21 cellular contexts compared by ENCODE assay signal in genomic region chr16:6206080-6206479, GRCh38.
DNase-seq lines count a peak whose midpoint lies in the region; ATAC-seq and TF ChIP-seq lines count a peak whose summit lies in the region.
"Had no signal": no experiment of that assay in that cellular context is flagged by ENCODE, and none has a peak within 500 bp of the region (broad histone marks: within the 10 kb centered on the region; RNA-seq: fewer than 3 reads in every experiment).

No MANE protein-coding gene starts in this region.

- H4K91ac ChIP-seq in H9 (ENCODE audit: insufficient read length, low read depth, low read length) = no peak overlapping the region

- H2BK15ac ChIP-seq in H9 (ENCODE audit: low read depth, low read length) = no peak overlapping the region

- H3K27me3 Mint-ChIP-seq in H9 (ENCODE audit: low read depth) = no peaks in the 10 kb centered on the region
- H3K27me3 Mint-ChIP-seq: IgD-negative memory B cell had no signal

- H3K27me3 ChIP-seq in H9 (ENCODE audit: insufficient read depth, low read length) (no peaks in the 10 kb centered on the region), transverse colon (no peaks in the 10 kb centered on the region)
- H3K27me3 ChIP-seq: SJSA1 had no signal

- H3K27ac Mint-ChIP-seq in H9 = peak overlapping the region in 2 of 3 experiments; percentile 15 to 25; a peak in 1 of 7 replicates
- H3K27ac Mint-ChIP-seq: HFFc6, IgD-negative memory B cell had no signal

- no peak for TF ChIP-seq EP300 in transverse colon (IDR thresholded peaks at IDR 0.05; ENCODE audit: low read depth)

- no peak overlapping the region for H2BK20ac ChIP-seq in H9 (ENCODE audit: low read depth, low read length, poor library complexity, severe bottlenecking)

- H3K79me2 ChIP-seq in H9 (ENCODE audit: insufficient read depth, low read length) = no peaks in the 10 kb centered on the region

- ATAC-seq in GM21360 (IDR thresholded peaks at IDR 0.05; ENCODE audit: unreplicated experiment) = no peak
- ATAC-seq in HG03135 (IDR thresholded peaks at IDR 0.05; ENCODE audit: unreplicated experiment) = no peak
- ATAC-seq: GM12878 had no signal

- H3K27ac ChIP-seq in H9 (ENCODE audit: insufficient read length, low read depth, low read length) = no peak overlapping the region
- H3K27ac ChIP-seq in transverse colon = no peak overlapping the region
- H3K27ac ChIP-seq: PC-9, SJSA1 had no signal

- no peak overlapping the region for H4K5ac ChIP-seq in H9 (ENCODE audit: insufficient read length, low read depth, low read length)

- DNase-seq in H9 (no peak), cerebellar cortex (ENCODE audit: low spot score) (peak; percentile 95), left kidney (ENCODE audit: low read depth, low spot score) (peak; percentile 19), transverse colon (peak; percentile 24), T-helper 2 cell (no peak)
- DNase-seq: ACHN, AML-193, GOT3, HFFc6, NCI-H1105 treated with DMSO at 0.1 percent for 48 hours, NCI-H187 treated with DMSO at 0.1 percent for 48 hours, NCI-H2171 treated with DMSO at 0.1 percent for 48 hours, NCI-H510A, NCI-H774, PC-9 had no signal

- no peak overlapping the region for H3K23ac ChIP-seq in H9 (ENCODE audit: insufficient read length, low read depth, low read length)

- H4K8ac ChIP-seq in H9 (replicated peaks; ENCODE audit: insufficient read length, low read depth, low read length) = no peak overlapping the region

- H3K23me2 ChIP-seq in H9 (ENCODE audit: insufficient read length, low read depth, low read length, poor library complexity, severe bottlenecking) = no peaks in the 10 kb centered on the region

- no peak overlapping the region for H3K4me3 Mint-ChIP-seq in H9
- H3K4me3 Mint-ChIP-seq: CD14-positive monocyte, HFFc6, IgD-negative memory B cell had no signal

- H3K4me3 ChIP-seq in transverse colon = no peak overlapping the region
- H3K4me3 ChIP-seq: GM12878, PC-9, SJSA1 had no signal

- H3K9me3 Mint-ChIP-seq in H9 = peaks cover 0 to 6% of the 10 kb centered on the region in 2 experiments; a peak in 1 of 5 replicates

- H3K56ac ChIP-seq in H9 (ENCODE audit: insufficient read length, low read depth, low read length) = no peak overlapping the region

- H3K9me3 ChIP-seq in H9 (ENCODE audit: control insufficient read depth, low read depth, low read length) (no peaks in the 10 kb centered on the region), transverse colon (no peaks in the 10 kb centered on the region)
- H3K9me3 ChIP-seq: SJSA1 had no signal

- H3K9ac ChIP-seq in H9 (ENCODE audit: extremely low read depth, insufficient read length, low read length) = no peak overlapping the region

- H3K36me3 ChIP-seq in transverse colon = no peaks in the 10 kb centered on the region
- H3K36me3 ChIP-seq: SJSA1 had no signal

- no peak overlapping the region for H2BK12ac ChIP-seq in H9 (ENCODE audit: insufficient read length, low read depth, low read length)

- WGBS in H9 (ENCODE audit: extremely low coverage, insufficient read length, low lambda C conversion rate) = no CpG with 5 or more reads among the region's 5 CpGs
- WGBS in transverse colon (ENCODE audit: low coverage in 1 of 2), 2 donors = 44 to 45% methylated on average over 5 of the region's 5 CpGs

- peaks cover 5 to 11% (median 6%) of the 10 kb centered on the region in 3 experiments; a peak in 5 of 7 replicates for H3K36me3 Mint-ChIP-seq in H9 (ENCODE audit: insufficient read depth in 1 of 3, low read depth in 3 of 3)
- H3K36me3 Mint-ChIP-seq: CD14-positive monocyte, IgD-negative memory B cell had no signal

- no peak overlapping the region for H2BK120ac ChIP-seq in H9 (ENCODE audit: low read depth, low read length, poor library complexity, severe bottlenecking)

- in situ Hi-C loops in transverse colon (cut with MboI; ENCODE audit: low pct_ligation_motif_present in 1 of 4, low pct_unique_long_range_greater_than_20kb in 1 of 4, low sequenced_read_pairs in 3 of 4) = no loop called here

- H3K4me1 ChIP-seq in H9 (ENCODE audit: insufficient read depth, low read length) (peaks cover 2% of the 10 kb centered on the region; the same call in 1 of the 2 replicates), transverse colon (peaks cover 0 to 7% (median 0%) of the 10 kb centered on the region in 4 donors)
- H3K4me1 ChIP-seq: SJSA1 had no signal

- peaks cover 28 to 39% of the 10 kb centered on the region in 2 experiments for H3K4me1 Mint-ChIP-seq in H9
- H3K4me1 Mint-ChIP-seq: CD14-positive monocyte, IgD-negative memory B cell had no signal

- H3K14ac ChIP-seq in H9 (ENCODE audit: insufficient read depth, low read length) = 0 out of 2 replicates have a peak overlapping the region, but pooled peaks have one; percentile 29

- H3T11ph ChIP-seq in H9 (ENCODE audit: low read length) = no peak overlapping the region

- intact Hi-C loops in transverse colon (cut with DNase I; ENCODE audit: low total_unique reads) = no loop called here

- H3K4me2 ChIP-seq in H9 (ENCODE audit: insufficient read depth, insufficient read length, low read length) = no peak overlapping the region
- H3K4me2 ChIP-seq: PC-9 had no signal

- peak overlapping the region; percentile 50 for H3K18ac ChIP-seq in H9 (ENCODE audit: insufficient read length, low read depth, low read length)

- no peak for TF ChIP-seq POLR2A in transverse colon (IDR thresholded peaks at IDR 0.05)

- no peaks in the 10 kb centered on the region for H3K79me1 ChIP-seq in H9 (ENCODE audit: insufficient read depth, low read depth, low read length, poor library complexity, severe bottlenecking)

- no peak overlapping the region for H3K4ac ChIP-seq in H9 (ENCODE audit: low read depth, low read length)

- H2BK5ac ChIP-seq in H9 (ENCODE audit: insufficient read length, low read length) = no peak overlapping the region

- no peak overlapping the region for H2AFZ ChIP-seq in H9 (ENCODE audit: low read length)
- H2AFZ ChIP-seq: PC-9 had no signal

- H4K20me1 ChIP-seq in H9 (ENCODE audit: control insufficient read depth, insufficient read depth, insufficient read length) = no peaks in the 10 kb centered on the region

- TF ChIP-seq CTCF in H9 (conservative IDR thresholded peaks at IDR 0.05) (no peak), transverse colon (IDR thresholded peaks at IDR 0.05) (no peak)

- no peak overlapping the region for H2AK5ac ChIP-seq in H9 (ENCODE audit: insufficient read length, low read length)

Comparison
In these comparisons a context has a peak if more than half of its experiments do, and no peak if none do; other contexts are left out.
1. DNase-seq: peak in cerebellar cortex (single experiment), left kidney (single experiment) and transverse colon (single experiment); none in H9 (single experiment) and T-helper 2 cell (0 of 5).